18 cellular contexts compared by ENCODE assay signal in genomic region chr4:150363721-150364688, GRCh38.
DNase-seq lines count a peak whose midpoint lies in the region; ATAC-seq and TF ChIP-seq lines count a peak whose summit lies in the region.
"Had no signal": no experiment of that assay in that cellular context is flagged by ENCODE, and none has a peak within 500 bp of the region (broad histone marks: within the 10 kb centered on the region; RNA-seq: fewer than 3 reads in every experiment).

No MANE protein-coding gene starts in this region.

- H3K27me3 Mint-ChIP-seq in Calu3 (ENCODE audit: unreplicated experiment) = no peaks in the 10 kb centered on the region

- no peak overlapping the region for H3K4me3 ChIP-seq in MM.1S (ENCODE audit: low read length)
- H3K4me3 ChIP-seq: GM23248, tibial nerve had no signal

- H3K27ac Mint-ChIP-seq in Calu3 (ENCODE audit: unreplicated experiment) = no peak overlapping the region

- no peaks in the 10 kb centered on the region for H3K36me3 Mint-ChIP-seq in Calu3 (ENCODE audit: insufficient read depth, unreplicated experiment)

- CTCF ChIA-PET in Calu3 (lab: Charles Lee) = no interaction called here

- H3K9ac ChIP-seq in MM.1S (ENCODE audit: low read length) = no peak overlapping the region
- H3K9ac ChIP-seq: GM23248 had no signal

- H3K79me2 ChIP-seq in MM.1S (ENCODE audit: low read length) = no peaks in the 10 kb centered on the region

- no peaks in the 10 kb centered on the region for H3K9me3 Mint-ChIP-seq in Calu3 (ENCODE audit: low read depth, unreplicated experiment)

- H2AFZ ChIP-seq in MM.1S (ENCODE audit: low read length) = no peak overlapping the region
- H2AFZ ChIP-seq: GM23248 had no signal

- no peaks in the 10 kb centered on the region for H4K20me1 ChIP-seq in MM.1S (ENCODE audit: insufficient read depth, low read length)

- H3K4me2 ChIP-seq in MM.1S (ENCODE audit: low read depth, low read length) = no peak overlapping the region

- no peaks in the 10 kb centered on the region for H3K9me2 ChIP-seq in MM.1S (replicated peaks; ENCODE audit: insufficient read depth, low read length)

- H3K4me3 Mint-ChIP-seq in Calu3 (ENCODE audit: low read depth, unreplicated experiment) = no peak overlapping the region

- H3K27ac ChIP-seq in MM.1S (ENCODE audit: low read length) = no peak overlapping the region
- H3K27ac ChIP-seq: 22Rv1, GM23248, tibial nerve had no signal

- DNase-seq in NCI-H1092 treated with DMSO at 0.1 percent for 48 hours (lab: John Stamatoyannopoulos, UW) = peak; percentile 25
- no peak for DNase-seq in NCI-H1092 (lab: John Stamatoyannopoulos, UW)
- DNase-seq in MM.1S = peak; percentile 48
- DNase-seq in iris pigment epithelial cell (ENCODE audit: low read depth) = peak; percentile 36
- no peak for DNase-seq in Calu3
- no peak for DNase-seq in DMS153 (lab: John Stamatoyannopoulos, UW)
- DNase-seq: activated CD4-positive, alpha-beta T cell treated with anti-CD3 and anti-CD28 coated beads for 1 hour; activated CD8-positive, alpha-beta memory T cell treated with anti-CD3 and anti-CD28 coated beads, Interleukin-2, amount 50 U/mL, for 4 hours; activated naive CD4-positive, alpha-beta T cell treated with Interleukin-2 at 50 U/mL for 16 hours; BE2C; GM23248; posterior cingulate gyrus; small intestine; T-helper 9 cell had no signal

- no peaks in the 10 kb centered on the region for H3K27me3 ChIP-seq in MM.1S (replicated peaks; ENCODE audit: insufficient read depth, low read length)
- H3K27me3 ChIP-seq: BE2C, tibial nerve had no signal

- H3K4me1 ChIP-seq in MM.1S (ENCODE audit: low read length) = peaks cover 7% of the 10 kb centered on the region
- H3K4me1 ChIP-seq: tibial nerve had no signal

- no TSS peak for BruUV-seq in Calu3 (replicated peaks; lab: Mats Ljungman, UMichigan)

- intact Hi-C loops in Calu3 (cut with micrococcal nuclease; ENCODE audit: unreplicated experiment) = no loop called here

- H3K4me1 Mint-ChIP-seq in Calu3 (ENCODE audit: low read depth, unreplicated experiment) = no peaks in the 10 kb centered on the region

- H3K9me3 ChIP-seq in MM.1S (replicated peaks; ENCODE audit: insufficient read depth, low read length) = no peaks in the 10 kb centered on the region
- H3K9me3 ChIP-seq: BE2C, tibial nerve had no signal

- peak; percentile 53 for ATAC-seq in GM18870 (IDR thresholded peaks at IDR 0.05; ENCODE audit: unreplicated experiment)
- no peak for ATAC-seq in HG02852 (IDR thresholded peaks at IDR 0.05; ENCODE audit: unreplicated experiment)

- TF ChIP-seq CTCF in MM.1S (IDR thresholded peaks at IDR 0.05; ENCODE audit: low read length) = no peak
- TF ChIP-seq CTCF in Calu3 (IDR thresholded peaks at IDR 0.05; ENCODE audit: unreplicated experiment) = no peak

- H3F3A ChIP-seq in MM.1S (ENCODE audit: insufficient read depth, low read length) = no peaks in the 10 kb centered on the region

- no peaks in the 10 kb centered on the region for H3K36me3 ChIP-seq in MM.1S (replicated peaks; ENCODE audit: insufficient read depth, low read length)
- H3K36me3 ChIP-seq: tibial nerve had no signal

Comparison
In these comparisons a context has a peak if more than half of its experiments do, and no peak if none do; other contexts are left out.
1. DNase-seq: peak in NCI-H1092 treated with DMSO at 0.1 percent for 48 hours (single experiment), MM.1S (single experiment) and iris pigment epithelial cell (single experiment); none in NCI-H1092 (single experiment), Calu3 (single experiment) and DMS153 (single experiment).